Comparison of ENCODE assay signal across 21 cellular contexts in the genomic region with DNA sequence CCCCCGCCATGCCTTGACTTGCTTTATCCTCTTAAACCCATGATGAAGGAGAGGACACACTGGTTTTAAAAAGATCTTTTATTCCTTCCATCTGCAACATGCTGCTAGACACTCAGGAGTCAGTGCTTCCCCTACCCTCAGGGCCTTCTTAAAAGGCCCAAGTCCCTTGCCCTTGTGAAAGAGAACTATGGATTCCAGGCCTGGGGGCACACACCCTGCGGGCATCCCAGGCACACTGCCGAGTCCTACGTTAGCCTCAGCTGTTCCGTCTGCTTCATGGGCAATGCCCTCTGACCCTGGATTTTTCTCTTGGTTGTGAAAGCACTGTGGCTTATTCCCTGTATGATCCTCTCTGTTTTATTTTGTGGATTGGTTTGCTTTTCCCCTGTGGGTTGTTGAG. TPM values are rescaled to one million over a fixed set of nuclear protein-coding genes. Genes with fewer than 3 reads are reported as not detected.
DNase-seq lines count a peak whose midpoint lies in the region; ATAC-seq and TF ChIP-seq lines count a peak whose summit lies in the region.
"Had no signal": no experiment of that assay in that cellular context is flagged by ENCODE, and none has a peak within 500 bp of the region (broad histone marks: within the 10 kb centered on the region; RNA-seq: fewer than 3 reads in every experiment).

No MANE protein-coding gene starts in this region.

- H3K9me2 ChIP-seq in SK-N-SH, result no peaks in the 10 kb centered on the region

- TF ChIP-seq RAD21 in SK-N-SH (IDR thresholded peaks at IDR 0.05; ENCODE audit: low read length), result no peak

- no peaks in the 10 kb centered on the region for H3F3A ChIP-seq in SK-N-SH (replicated peaks; ENCODE audit: insufficient read depth)

- H3K36me3 ChIP-seq in osteoblast (ENCODE audit: insufficient read depth, low read length) (peaks cover 59% of the 10 kb centered on the region), SK-N-SH (replicated peaks in 1 of 2; ENCODE audit: control insufficient read depth in 1 of 2, insufficient read depth in 2 of 2, low read length in 1 of 2) (peaks cover 22 to 80% of the 10 kb centered on the region in 2 experiments)

- H3K4me1 ChIP-seq in osteoblast (ENCODE audit: insufficient read depth, low read length) (no peaks in the 10 kb centered on the region), SK-N-SH (ENCODE audit: control insufficient read depth in 1 of 2, insufficient read depth in 2 of 2, low read depth in 1 of 2, low read length in 1 of 2) (no peaks in the 10 kb centered on the region)

- H3K27ac ChIP-seq in osteoblast (ENCODE audit: low read depth, low read length) (no peak overlapping the region), SK-N-SH (ENCODE audit: low read depth in 2 of 2, low read length in 1 of 2) (no peak overlapping the region)
- H3K27ac ChIP-seq: GM23248, RWPE1 had no signal

- CTCF ChIA-PET in activated naive CD4-positive, alpha-beta T cell treated with anti-CD3 and anti-CD28 coated beads, Interleukin-2, amount 10 ng/mL, durations not matched to agents 7 days and 5 days (lab: Charles Lee), result no interaction called here
- CTCF ChIA-PET in activated naive CD4-positive, alpha-beta T cell treated with anti-CD3 and anti-CD28 coated beads for 36 hours (lab: Charles Lee), result no interaction called here
- CTCF ChIA-PET in SK-N-SH (lab: Yijun Ruan, JAX), result interaction anchor here (0.6 to 2.1 kb wide), 3 partner anchors 9 to 23 kb away, joined by 3 to 12 read pairs (median 3); no protein-coding TSS in a partner anchor

- TF ChIP-seq CTCF in endothelial cell (IDR thresholded peaks at IDR 0.05; ENCODE audit: unreplicated experiment) (no peak), osteoblast (IDR thresholded peaks at IDR 0.05; ENCODE audit: extremely low read depth, low read depth, low read length) (no peak), SK-N-SH (IDR thresholded peaks at IDR 0.05) (no peak)

- H3K27me3 ChIP-seq in osteoblast (ENCODE audit: insufficient read depth, low read length) (no peaks in the 10 kb centered on the region), SK-N-SH (ENCODE audit: insufficient read depth) (no peaks in the 10 kb centered on the region)

- no peak overlapping the region for H3K4me3 Mint-ChIP-seq in activated naive CD4-positive, alpha-beta T cell treated with anti-CD3 and anti-CD28 coated beads, Interleukin-2, amount 10 ng/mL, durations not matched to agents 7 days and 5 days
- no peak overlapping the region for H3K4me3 Mint-ChIP-seq in activated naive CD4-positive, alpha-beta T cell treated with anti-CD3 and anti-CD28 coated beads for 36 hours
- H3K4me3 Mint-ChIP-seq in IgD-negative memory B cell, result no peak overlapping the region
- H3K4me3 Mint-ChIP-seq in endothelial cell (ENCODE audit: unreplicated experiment), result peak overlapping the region; percentile 67

- ATAC-seq in GM18909 (IDR thresholded peaks at IDR 0.05; ENCODE audit: poor library complexity, unreplicated experiment), result no peak
- ATAC-seq: Panc1 had no signal

- H3K9me3 ChIP-seq in osteoblast (ENCODE audit: low read depth, low read length), result no peaks in the 10 kb centered on the region
- H3K9me3 ChIP-seq in SK-N-SH, result no peaks in the 10 kb centered on the region

- H3K4me2 ChIP-seq in osteoblast (ENCODE audit: insufficient read depth, low read length) (no peak overlapping the region), SK-N-SH (no peak overlapping the region)

- intact Hi-C loops in activated naive CD4-positive, alpha-beta T cell treated with anti-CD3 and anti-CD28 coated beads for 36 hours (cut with micrococcal nuclease), result no loop called here

- no peaks in the 10 kb centered on the region for H3K4me1 Mint-ChIP-seq in activated naive CD4-positive, alpha-beta T cell treated with anti-CD3 and anti-CD28 coated beads, Interleukin-2, amount 10 ng/mL, durations not matched to agents 7 days and 5 days
- no peaks in the 10 kb centered on the region for H3K4me1 Mint-ChIP-seq in activated naive CD4-positive, alpha-beta T cell treated with anti-CD3 and anti-CD28 coated beads for 36 hours (ENCODE audit: low read depth)
- H3K4me1 Mint-ChIP-seq in IgD-negative memory B cell (peaks cover 0 to 1% (median 0%) of the 10 kb centered on the region in 3 donors), endothelial cell (ENCODE audit: unreplicated experiment) (no peaks in the 10 kb centered on the region)
- H3K4me1 Mint-ChIP-seq: CD4-positive, CD25-positive, alpha-beta regulatory T cell had no signal

- H2AFZ ChIP-seq in osteoblast (ENCODE audit: low read length) (no peak overlapping the region), SK-N-SH (ENCODE audit: low read depth) (no peak overlapping the region)
- H2AFZ ChIP-seq: GM23248 had no signal

- no peaks in the 10 kb centered on the region for H3K27me3 Mint-ChIP-seq in activated naive CD4-positive, alpha-beta T cell treated with anti-CD3 and anti-CD28 coated beads, Interleukin-2, amount 10 ng/mL, durations not matched to agents 7 days and 5 days
- H3K27me3 Mint-ChIP-seq in activated naive CD4-positive, alpha-beta T cell treated with anti-CD3 and anti-CD28 coated beads for 36 hours (ENCODE audit: low read depth), result no peaks in the 10 kb centered on the region
- H3K27me3 Mint-ChIP-seq in IgD-negative memory B cell, result no peaks in the 10 kb centered on the region
- H3K27me3 Mint-ChIP-seq in endothelial cell (ENCODE audit: unreplicated experiment), result peaks cover 10% of the 10 kb centered on the region
- H3K27me3 Mint-ChIP-seq: CD4-positive, CD25-positive, alpha-beta regulatory T cell had no signal

- H3K4me3 ChIP-seq in osteoblast (ENCODE audit: insufficient read depth, low read length), result no peak overlapping the region
- H3K4me3 ChIP-seq in SK-N-SH (ENCODE audit: low read depth in 2 of 2, low read length in 1 of 2), result no peak overlapping the region
- H3K4me3 ChIP-seq: GM23248 had no signal

- TF ChIP-seq EP300 in SK-N-SH (IDR thresholded peaks at IDR 0.05; ENCODE audit: borderline replicate concordance in 1 of 2, low read depth in 1 of 2, low read length in 1 of 2), result no peak

- H3K79me2 ChIP-seq in osteoblast (ENCODE audit: insufficient read depth, low read length), result no peaks in the 10 kb centered on the region
- H3K79me2 ChIP-seq in SK-N-SH (ENCODE audit: insufficient read depth), result no peaks in the 10 kb centered on the region

- no peak overlapping the region for H3K9ac ChIP-seq in SK-N-SH
- H3K9ac ChIP-seq: GM23248 had no signal

- 100% methylated on average over 5 of the region's 5 CpGs for WGBS in SK-N-SH (ENCODE audit: low lambda C conversion rate)

- H4K20me1 ChIP-seq in osteoblast (ENCODE audit: insufficient read depth, low read length) (no peaks in the 10 kb centered on the region), SK-N-SH (ENCODE audit: insufficient read depth) (no peaks in the 10 kb centered on the region)

- peaks cover 55% of the 10 kb centered on the region for H3K36me3 Mint-ChIP-seq in activated naive CD4-positive, alpha-beta T cell treated with anti-CD3 and anti-CD28 coated beads, Interleukin-2, amount 10 ng/mL, durations not matched to agents 7 days and 5 days
- H3K36me3 Mint-ChIP-seq in activated naive CD4-positive, alpha-beta T cell treated with anti-CD3 and anti-CD28 coated beads for 36 hours (ENCODE audit: low read depth), result peaks cover 27% of the 10 kb centered on the region
- peaks cover 10% of the 10 kb centered on the region for H3K36me3 Mint-ChIP-seq in IgD-negative memory B cell
- peaks cover 58% of the 10 kb centered on the region for H3K36me3 Mint-ChIP-seq in endothelial cell (ENCODE audit: low read depth, unreplicated experiment)

- POLR2A ChIA-PET in SK-N-SH (lab: Yijun Ruan, JAX), result no interaction called here

- H3K27ac Mint-ChIP-seq in activated naive CD4-positive, alpha-beta T cell treated with anti-CD3 and anti-CD28 coated beads, Interleukin-2, amount 10 ng/mL, durations not matched to agents 7 days and 5 days, result peak overlapping the region; percentile 4
- no peak overlapping the region for H3K27ac Mint-ChIP-seq in activated naive CD4-positive, alpha-beta T cell treated with anti-CD3 and anti-CD28 coated beads for 36 hours
- H3K27ac Mint-ChIP-seq in IgD-negative memory B cell (peak overlapping the region in 2 of 3 donors; percentile 78 to 91), endothelial cell (ENCODE audit: unreplicated experiment) (no peak overlapping the region)

- H3K9me3 Mint-ChIP-seq in activated naive CD4-positive, alpha-beta T cell treated with anti-CD3 and anti-CD28 coated beads, Interleukin-2, amount 10 ng/mL, durations not matched to agents 7 days and 5 days, result no peaks in the 10 kb centered on the region
- H3K9me3 Mint-ChIP-seq in activated naive CD4-positive, alpha-beta T cell treated with anti-CD3 and anti-CD28 coated beads for 36 hours, result no peaks in the 10 kb centered on the region
- H3K9me3 Mint-ChIP-seq in IgD-negative memory B cell (peaks cover 0 to 1% (median 0%) of the 10 kb centered on the region in 3 donors), endothelial cell (ENCODE audit: unreplicated experiment) (no peaks in the 10 kb centered on the region)
- H3K9me3 Mint-ChIP-seq: CD4-positive, CD25-positive, alpha-beta regulatory T cell had no signal

- DNase-seq in activated naive CD4-positive, alpha-beta T cell treated with anti-CD3 and anti-CD28 coated beads, Interleukin-2, amount 10 ng/mL, durations not matched to agents 7 days and 5 days, result no peak
- DNase-seq in activated naive CD4-positive, alpha-beta T cell treated with anti-CD3 and anti-CD28 coated beads for 36 hours, result no peak
- no peak for DNase-seq in endothelial cell (ENCODE audit: low spot score)
- DNase-seq in osteoblast (ENCODE audit: insufficient read length, low spot score, missing footprints), result peak; percentile 49
- DNase-seq in SK-N-SH, result no peak
- DNase-seq in midbrain (lab: John Stamatoyannopoulos, UW), result no peak
- DNase-seq: CD4-positive, CD25-positive, alpha-beta regulatory T cell; GM23248; H7; NCI-H1048; NCI-H1694 treated with DMSO at 0.1 percent for 48 hours; NCI-H2081; NCI-H2227 treated with DMSO at 0.1 percent for 48 hours; NCI-H69; SHP77 treated with DMSO at 0.1 percent for 48 hours had no signal

RNA-seq across cellular contexts. Expression of gene KLC2, which starts 24.2 kb away (rescaled TPM):
- 10 to 100 TPM; 36.9 to 41.7 TPM for total RNA-seq in activated naive CD4-positive, alpha-beta T cell treated with anti-CD3 and anti-CD28 coated beads for 36 hours
- 13.6 TPM for polyA plus RNA-seq in IgD-negative memory B cell
- total RNA-seq in endothelial cell (ENCODE audit: unreplicated experiment), result 35.1 TPM
- total RNA-seq in osteoblast, result 21.7 and 33.9 TPM in 2 replicates
- polyA plus RNA-seq in SK-N-SH (2012; rRNA removed), result 36.4 and 39.0 TPM in 2 replicates
- 17.0 and 26.6 TPM in 2 replicates for polyA plus RNA-seq in SK-N-SH (2012; cell fraction: cytosol; rRNA removed)
- 92.5 and 95.3 TPM in 2 replicates for polyA plus RNA-seq in SK-N-SH (2012; cell fraction: nucleus; rRNA removed)

RNA-seq across cellular contexts. Expression of gene RAB1B, which starts 35.1 kb away (rescaled TPM):
- 100 to 1,000 TPM; 112 to 115 TPM for total RNA-seq in activated naive CD4-positive, alpha-beta T cell treated with anti-CD3 and anti-CD28 coated beads for 36 hours
- polyA plus RNA-seq in IgD-negative memory B cell (14.8 TPM), SK-N-SH (2012; rRNA removed) (204 and 208 TPM in 2 replicates)
- total RNA-seq in endothelial cell (ENCODE audit: unreplicated experiment) (189 TPM), osteoblast (75.3 and 75.4 TPM in 2 replicates)
- polyA plus RNA-seq in SK-N-SH (2012; cell fraction: cytosol; rRNA removed), result 90.6 and 132 TPM in 2 replicates
- 85.5 and 96.0 TPM in 2 replicates for polyA plus RNA-seq in SK-N-SH (2012; cell fraction: nucleus; rRNA removed)

RNA-seq across cellular contexts. Expression of gene CNIH2, which starts 44.7 kb away (rescaled TPM):
- total RNA-seq in activated naive CD4-positive, alpha-beta T cell treated with anti-CD3 and anti-CD28 coated beads for 36 hours, result 1 to 10 TPM; 1.2 to 1.6 TPM
- polyA plus RNA-seq in IgD-negative memory B cell (not detected), SK-N-SH (2012; rRNA removed) (7.4 and 11.8 TPM in 2 replicates)
- total RNA-seq in endothelial cell (ENCODE audit: unreplicated experiment) (1.9 TPM), osteoblast (under 0.01 TPM in 1 of 2 replicates, not detected in the other)
- polyA plus RNA-seq in SK-N-SH (2012; cell fraction: cytosol; rRNA removed), result 9.1 and 9.3 TPM in 2 replicates
- 11.9 and 12.3 TPM in 2 replicates for polyA plus RNA-seq in SK-N-SH (2012; cell fraction: nucleus; rRNA removed)
- polyA plus RNA-seq: CD4-positive, CD25-positive, alpha-beta regulatory T cell had no signal

RNA-seq across cellular contexts. Expression of gene YIF1A, which starts 55.6 kb away (rescaled TPM):
- 10 to 100 TPM; 45.9 to 49.7 TPM for total RNA-seq in activated naive CD4-positive, alpha-beta T cell treated with anti-CD3 and anti-CD28 coated beads for 36 hours
- polyA plus RNA-seq in IgD-negative memory B cell, result 72.5 TPM
- total RNA-seq in endothelial cell (ENCODE audit: unreplicated experiment), result 48.0 TPM
- total RNA-seq in osteoblast, result 165 and 182 TPM in 2 replicates
- 115 and 123 TPM in 2 replicates for polyA plus RNA-seq in SK-N-SH (2012; rRNA removed)
- 49.5 and 87.8 TPM in 2 replicates for polyA plus RNA-seq in SK-N-SH (2012; cell fraction: cytosol; rRNA removed)
- 159 and 164 TPM in 2 replicates for polyA plus RNA-seq in SK-N-SH (2012; cell fraction: nucleus; rRNA removed)

RNA-seq across cellular contexts. Expression of gene TMEM151A, which starts 58.4 kb away (rescaled TPM):
- total RNA-seq in activated naive CD4-positive, alpha-beta T cell treated with anti-CD3 and anti-CD28 coated beads for 36 hours, result not detected
- polyA plus RNA-seq in IgD-negative memory B cell (not detected), SK-N-SH (2012; rRNA removed) (0.29 and 0.35 TPM in 2 replicates)
- total RNA-seq in endothelial cell (ENCODE audit: unreplicated experiment) (not detected), osteoblast (0.29 and 0.36 TPM in 2 replicates)
- 0.12 and 0.26 TPM in 2 replicates for polyA plus RNA-seq in SK-N-SH (2012; cell fraction: cytosol; rRNA removed)
- 0.56 and 0.69 TPM in 2 replicates for polyA plus RNA-seq in SK-N-SH (2012; cell fraction: nucleus; rRNA removed)
- total RNA-seq: A172; CD4-positive, CD25-positive, alpha-beta regulatory T cell; OCI-LY7 had no signal
- polyA plus RNA-seq: CD4-positive, CD25-positive, alpha-beta regulatory T cell had no signal

Comparison
In these comparisons a context has a peak if more than half of its experiments do, and no peak if none do; other contexts are left out.
1. H3K27ac Mint-ChIP-seq: peak in activated naive CD4-positive, alpha-beta T cell treated with anti-CD3 and anti-CD28 coated beads, Interleukin-2, amount 10 ng/mL, durations not matched to agents 7 days and 5 days (single experiment) and IgD-negative memory B cell (2 of 3); none in activated naive CD4-positive, alpha-beta T cell treated with anti-CD3 and anti-CD28 coated beads for 36 hours (single experiment) and endothelial cell (single experiment).